8 cellular contexts compared by ENCODE assay signal in genomic region chr2:74577448-74577847, GRCh38. TPM values are rescaled to one million over a fixed set of nuclear protein-coding genes. Genes with fewer than 3 reads are reported as not detected.
DNase-seq lines count a peak whose midpoint lies in the region; ATAC-seq and TF ChIP-seq lines count a peak whose summit lies in the region.

No MANE protein-coding gene starts in this region.

- peak; percentile 52 for DNase-seq in CD14-positive monocyte (ENCODE audit: low spot score)
- DNase-seq in OCI-LY7 (ENCODE audit: low spot score), result no peak
- DNase-seq in hepatocyte (ENCODE audit: low spot score), result no peak
- no peak for DNase-seq in ureter (ENCODE audit: low spot score)
- no peak for DNase-seq in activated T-cell treated with anti-CD3 and anti-CD28 coated beads, Interleukin-2, amount 50 U/mL, for 4 hours
- DNase-seq in WTC11 (ENCODE audit: low spot score), result no peak
- DNase-seq in posterior vena cava (ENCODE audit: low spot score), result no peak

- ATAC-seq in GM19395 (IDR thresholded peaks at IDR 0.05; ENCODE audit: unreplicated experiment) (peak; percentile 41), WTC11 (no peak; the same call in 1 of the 2 replicates)
- ATAC-seq in activated T-cell treated with anti-CD3 and anti-CD28 coated beads, Interleukin-2, amount 50 U/mL, for 4 hours, result no peak

- peak overlapping the region; percentile 1 to 52 for H3K4me3 Mint-ChIP-seq in CD14-positive monocyte
- no peak overlapping the region for H3K4me3 Mint-ChIP-seq in activated T-cell treated with anti-CD3 and anti-CD28 coated beads, Interleukin-2, amount 50 U/mL, for 4 hours
- H3K4me3 Mint-ChIP-seq in WTC11, result no peak overlapping the region

- H3K36me3 ChIP-seq in OCI-LY7 (ENCODE audit: insufficient read depth, low read length) (no peaks in the 10 kb centered on the region), hepatocyte (replicated peaks; ENCODE audit: insufficient read depth, low read depth) (no peaks in the 10 kb centered on the region)

- H3K9me3 ChIP-seq in OCI-LY7 (ENCODE audit: low read length), result no peaks in the 10 kb centered on the region
- no peaks in the 10 kb centered on the region for H3K9me3 ChIP-seq in hepatocyte (ENCODE audit: low read depth)

- no peaks in the 10 kb centered on the region for H3K36me3 Mint-ChIP-seq in CD14-positive monocyte
- H3K36me3 Mint-ChIP-seq in activated T-cell treated with anti-CD3 and anti-CD28 coated beads, Interleukin-2, amount 50 U/mL, for 4 hours (ENCODE audit: insufficient read depth), result no peaks in the 10 kb centered on the region
- no peaks in the 10 kb centered on the region for H3K36me3 Mint-ChIP-seq in WTC11

- CTCF ChIA-PET in OCI-LY7 (lab: Charles Lee; ENCODE audit: unreplicated experiment) (interaction anchor here (1.0 kb wide), 1 partner anchor 11 kb away, joined by 4 read pairs; no protein-coding TSS in a partner anchor), WTC11 (lab: Charles Lee) (interaction anchor here (0.7 to 3.9 kb wide), 3 partner anchors 9 to 116 kb away, joined by 3 to 14 read pairs (median 3); no protein-coding TSS in a partner anchor)

- H4K20me1 ChIP-seq in OCI-LY7 (ENCODE audit: insufficient read depth, low read length) (no peaks in the 10 kb centered on the region), hepatocyte (ENCODE audit: insufficient read depth, poor library complexity, severe bottlenecking) (no peaks in the 10 kb centered on the region)

- H3K27ac ChIP-seq in OCI-LY7 (ENCODE audit: low read depth, low read length, poor library complexity, severe bottlenecking) (no peak overlapping the region), hepatocyte (peak overlapping the region; percentile 35)

- H3K4me1 ChIP-seq in OCI-LY7 (ENCODE audit: insufficient read depth, low read length, poor library complexity, severe bottlenecking) (peaks cover 18% of the 10 kb centered on the region), hepatocyte (ENCODE audit: insufficient read depth) (no peaks in the 10 kb centered on the region)

- H3K9me2 ChIP-seq in OCI-LY7 (ENCODE audit: insufficient read depth, low read length) (no peaks in the 10 kb centered on the region), hepatocyte (replicated peaks; ENCODE audit: insufficient read depth) (no peaks in the 10 kb centered on the region)

- H3K4me2 ChIP-seq in OCI-LY7 (ENCODE audit: low read length), result no peak overlapping the region
- no peak overlapping the region for H3K4me2 ChIP-seq in hepatocyte

- H3K79me2 ChIP-seq in OCI-LY7 (ENCODE audit: insufficient read depth, low read depth, low read length) (no peaks in the 10 kb centered on the region), hepatocyte (no peaks in the 10 kb centered on the region)

- H3K4me3 ChIP-seq in OCI-LY7 (ENCODE audit: low read depth, low read length, poor library complexity, severe bottlenecking), result no peak overlapping the region
- H3K4me3 ChIP-seq in hepatocyte, result no peak overlapping the region

- no TSS peak for BruUV-seq in OCI-LY7 (replicated peaks; lab: Mats Ljungman, UMichigan)

- H2AFZ ChIP-seq in OCI-LY7 (ENCODE audit: low read length), result peak overlapping the region; percentile 25; the same call in 1 of the 2 replicates
- H2AFZ ChIP-seq in hepatocyte, result no peak overlapping the region

- intact Hi-C loops in CD14-positive monocyte (cut with micrococcal nuclease) (no loop called here), OCI-LY7 (cut with micrococcal nuclease; ENCODE audit: unreplicated experiment) (no loop called here), posterior vena cava (cut with DNase I) (no loop called here)

- WGBS in hepatocyte (ENCODE audit: low lambda C conversion rate, missing lambda C conversion rate), result 60% methylated on average over 2 of the region's 2 CpGs

- H3K27me3 ChIP-seq in hepatocyte, result no peaks in the 10 kb centered on the region

- POLR2A ChIA-PET in OCI-LY7 (lab: Charles Lee), result interaction anchor here (1.1 to 1.9 kb wide), 3 partner anchors 9 to 13 kb away, joined by 3 to 15 read pairs (median 4); no protein-coding TSS in a partner anchor
- POLR2A ChIA-PET in WTC11 (lab: Charles Lee), result no interaction called here

- H3K27me3 Mint-ChIP-seq in CD14-positive monocyte (ENCODE audit: low read depth in 3 of 3), result peaks cover 0 to 3% (median 0%) of the 10 kb centered on the region in 3 donors
- peaks cover 11% of the 10 kb centered on the region for H3K27me3 Mint-ChIP-seq in activated T-cell treated with anti-CD3 and anti-CD28 coated beads, Interleukin-2, amount 50 U/mL, for 4 hours (ENCODE audit: low read depth)
- peaks cover 23% of the 10 kb centered on the region for H3K27me3 Mint-ChIP-seq in WTC11 (ENCODE audit: low read depth)

- H3K9me3 Mint-ChIP-seq in CD14-positive monocyte, result no peaks in the 10 kb centered on the region
- no peaks in the 10 kb centered on the region for H3K9me3 Mint-ChIP-seq in activated T-cell treated with anti-CD3 and anti-CD28 coated beads, Interleukin-2, amount 50 U/mL, for 4 hours
- H3K9me3 Mint-ChIP-seq in WTC11, result no peaks in the 10 kb centered on the region

- peaks cover 61% of the 10 kb centered on the region for H3K4me1 Mint-ChIP-seq in CD14-positive monocyte
- H3K4me1 Mint-ChIP-seq in activated T-cell treated with anti-CD3 and anti-CD28 coated beads, Interleukin-2, amount 50 U/mL, for 4 hours (ENCODE audit: low read depth), result peaks cover 14% of the 10 kb centered on the region
- H3K4me1 Mint-ChIP-seq in WTC11, result peaks cover 10% of the 10 kb centered on the region

- TF ChIP-seq CTCF in CD14-positive monocyte (IDR thresholded peaks at IDR 0.05) (no peak), OCI-LY7 (conservative IDR thresholded peaks at IDR 0.05; ENCODE audit: low read length) (no peak), hepatocyte (IDR thresholded peaks at IDR 0.05; ENCODE audit: poor library complexity) (no peak), WTC11 (IDR thresholded peaks at IDR 0.05) (no peak)

- H3K27ac Mint-ChIP-seq in CD14-positive monocyte, result peak overlapping the region; percentile 86 to 96 (median 91)
- H3K27ac Mint-ChIP-seq in WTC11, result no peak overlapping the region

TF ChIP-seq in WTC11, 78 proteins besides CTCF, POLR2A, EP300 and RAD21:
- TF ChIP-seq E2F5 (CRISPR knock-in tag; IDR thresholded peaks at IDR 0.05), result no peak
- TF ChIP-seq GRHL2 (CRISPR knock-in tag; IDR thresholded peaks at IDR 0.05; ENCODE audit: insufficient replicate concordance, severe bottlenecking), result no peak

RNA-seq across cellular contexts. Expression of gene DOK1, which starts 22.9 kb away (rescaled TPM):
- 10 to 100 TPM; 49.3 to 53.6 TPM for polyA plus RNA-seq in CD14-positive monocyte
- total RNA-seq in OCI-LY7 (2014; rRNA removed; shearing (Covaris generic)), result 13.4 and 19.3 TPM in 2 replicates
- 9.5 and 9.7 TPM in 2 replicates for total RNA-seq in OCI-LY7 (2022)
- 8.0 and 11.6 TPM in 2 replicates for total RNA-seq in hepatocyte
- polyA plus RNA-seq in hepatocyte, result 10.7 and 11.4 TPM in 2 replicates
- 11.8 TPM for total RNA-seq in ureter
- 10 to 100 TPM; 24.1 to 27.9 (median 25.9) TPM for total RNA-seq in activated T-cell treated with anti-CD3 and anti-CD28 coated beads, Interleukin-2, amount 50 U/mL, for 4 hours
- 15.3 to 16.9 TPM (median 15.9 TPM) in 3 replicates for total RNA-seq in WTC11 (2021)
- 10 to 100 TPM; 11.0 to 12.2 TPM for total RNA-seq in posterior vena cava

RNA-seq across cellular contexts. Expression of gene LOXL3, which starts 23.7 kb away (rescaled TPM):
- polyA plus RNA-seq in CD14-positive monocyte, result 10 to 100 TPM; 18.2 to 18.5 TPM
- total RNA-seq in OCI-LY7 (2014; rRNA removed; shearing (Covaris generic)), result 0.72 and 0.98 TPM in 2 replicates
- 0.21 and 0.79 TPM in 2 replicates for total RNA-seq in OCI-LY7 (2022)
- 13.3 and 13.6 TPM in 2 replicates for total RNA-seq in hepatocyte
- 11.0 and 11.2 TPM in 2 replicates for polyA plus RNA-seq in hepatocyte
- total RNA-seq in ureter, result 6.4 TPM
- total RNA-seq in activated T-cell treated with anti-CD3 and anti-CD28 coated beads, Interleukin-2, amount 50 U/mL, for 4 hours, result 1 to 10 TPM in 1 of 3 donors, under 1 TPM in 2; 0.49 to 1.0 (median 0.99) TPM
- total RNA-seq in WTC11 (2021), result 21.1 to 27.2 TPM (median 23.9 TPM) in 3 replicates
- 10 to 100 TPM in 1 of 2 donors, 1 to 10 TPM in 1; 6.1 to 11.8 TPM for total RNA-seq in posterior vena cava

RNA-seq across cellular contexts. Expression of gene HTRA2, which starts 47.7 kb away (rescaled TPM):
- polyA plus RNA-seq in CD14-positive monocyte (10 to 100 TPM; 11.3 to 15.0 TPM), hepatocyte (33.5 and 37.2 TPM in 2 replicates)
- 54.8 and 60.4 TPM in 2 replicates for total RNA-seq in OCI-LY7 (2014; rRNA removed; shearing (Covaris generic))
- total RNA-seq in OCI-LY7 (2022) (50.7 and 59.4 TPM in 2 replicates), hepatocyte (31.2 and 32.4 TPM in 2 replicates), ureter (22.4 TPM), WTC11 (2021) (25.6 to 30.0 TPM (median 26.8 TPM) in 3 replicates), posterior vena cava (10 to 100 TPM; 22.4 to 30.4 TPM)
- 10 to 100 TPM; 46.2 to 54.6 (median 50.5) TPM for total RNA-seq in activated T-cell treated with anti-CD3 and anti-CD28 coated beads, Interleukin-2, amount 50 U/mL, for 4 hours

RNA-seq across cellular contexts. Expression of gene AUP1, which starts 47.9 kb away (rescaled TPM):
- polyA plus RNA-seq in CD14-positive monocyte, result 100 to 1,000 TPM; 130 to 149 TPM
- total RNA-seq in OCI-LY7 (2014; rRNA removed; shearing (Covaris generic)), result 163 and 188 TPM in 2 replicates
- total RNA-seq in OCI-LY7 (2022), result 121 and 122 TPM in 2 replicates
- total RNA-seq in hepatocyte, result 121 and 138 TPM in 2 replicates
- polyA plus RNA-seq in hepatocyte, result 195 and 212 TPM in 2 replicates
- 98.5 TPM for total RNA-seq in ureter
- 100 to 1,000 TPM; 200 to 204 (median 203) TPM for total RNA-seq in activated T-cell treated with anti-CD3 and anti-CD28 coated beads, Interleukin-2, amount 50 U/mL, for 4 hours
- total RNA-seq in WTC11 (2021), result 78.1 to 84.9 TPM (median 80.9 TPM) in 3 replicates
- 10 to 100 TPM; 64.4 to 67.0 TPM for total RNA-seq in posterior vena cava

RNA-seq across cellular contexts. Expression of gene DQX1, which starts 51.4 kb away (rescaled TPM):
- polyA plus RNA-seq in CD14-positive monocyte (not detected), hepatocyte (0.73 TPM in 1 of 2 replicates, not detected in the other)
- 0.32 and 0.54 TPM in 2 replicates for total RNA-seq in OCI-LY7 (2014; rRNA removed; shearing (Covaris generic))
- total RNA-seq in OCI-LY7 (2022) (0.76 and 1.8 TPM in 2 replicates), hepatocyte (1.2 and 4.0 TPM in 2 replicates), ureter (1.4 TPM), WTC11 (2021) (1.2 to 1.9 TPM (median 1.3 TPM) in 3 replicates), posterior vena cava (not detected)
- under 1 TPM; 0.28 to 0.34 (median 0.30) TPM for total RNA-seq in activated T-cell treated with anti-CD3 and anti-CD28 coated beads, Interleukin-2, amount 50 U/mL, for 4 hours

Comparison
In these comparisons a context has a peak if more than half of its experiments do, and no peak if none do; other contexts are left out.
1. H3K4me3 Mint-ChIP-seq: peak in CD14-positive monocyte (2 of 2); none in activated T-cell treated with anti-CD3 and anti-CD28 coated beads, Interleukin-2, amount 50 U/mL, for 4 hours (single experiment) and WTC11 (single experiment).